Comparison of ENCODE assay signal across 21 cellular contexts in the genomic region with DNA sequence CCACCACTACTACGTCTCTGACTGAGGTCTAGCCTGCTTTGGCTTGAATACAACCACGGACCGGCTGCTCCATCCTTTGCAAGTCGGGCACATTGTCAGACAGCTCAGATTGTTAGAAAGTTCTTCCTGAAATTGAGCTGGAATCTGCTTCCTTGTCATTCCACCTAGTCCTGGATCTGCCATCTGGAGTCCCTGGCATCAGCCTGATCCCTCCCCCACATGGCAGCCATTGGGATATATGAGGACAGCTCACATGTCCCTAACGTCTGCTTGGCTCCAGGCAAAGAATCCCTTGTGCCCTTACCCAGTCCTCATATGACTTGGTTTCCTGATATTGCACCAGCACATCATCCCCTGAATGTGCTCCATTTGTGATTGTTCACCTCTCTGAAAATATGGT. TPM values are rescaled to one million over a fixed set of nuclear protein-coding genes. Genes with fewer than 3 reads are reported as not detected.
"Had no signal": no experiment of that assay in that cellular context is flagged by ENCODE, and none has a peak within 500 bp of the region (broad histone marks: within the 10 kb centered on the region; RNA-seq: fewer than 3 reads in every experiment).

No MANE protein-coding gene starts in this region.

- H3K4me3 Mint-ChIP-seq: nephron; stimulated activated naive B cell treated with anti-CD40 and anti-IgM and Interleukin-4, amounts not matched to agents 10 μg/mL and 1 μg/mL and 100 μg/mL, for 72 hours; stimulated activated naive CD8-positive, alpha-beta T cell treated with anti-CD3 and anti-CD28 coated beads, Interleukin-15, amount 100 ng/mL, for 72 hours had no signal

- H3K36me3 Mint-ChIP-seq: naive B cell; stimulated activated naive B cell treated with anti-CD40 and anti-IgM and Interleukin-4, amounts not matched to agents 10 μg/mL and 1 μg/mL and 100 μg/mL, for 72 hours had no signal

- ATAC-seq: esophagus mucosa; heart left ventricle; left colon; sciatic nerve; stimulated activated naive B cell treated with anti-CD40 and anti-IgM and Interleukin-4, amounts not matched to agents 10 μg/mL and 1 μg/mL and 100 μg/mL, for 72 hours; stimulated activated naive CD8-positive, alpha-beta T cell treated with anti-CD3 and anti-CD28 coated beads, Interleukin-15, amount 100 ng/mL, for 72 hours had no signal

- DNase-seq: effector memory CD4-positive, alpha-beta T cell; heart left ventricle; hippocampal formation; left colon; mesendoderm; naive B cell; spleen; stimulated activated CD4-positive, alpha-beta T cell treated with anti-CD3 and anti-CD28 coated beads, Interleukin-15, amount 100 ng/mL, for 24 hours; stimulated activated CD4-positive, alpha-beta T cell treated with anti-CD3 and anti-CD28 coated beads, Interleukin-1b, Interleukin-23, amount 100 ng/mL, for 48 hours; stimulated activated CD4-positive, alpha-beta T cell treated with anti-CD3 and anti-CD28 coated beads, Interleukin-4, amount 100 ng/mL, for 4 hours; stimulated activated naive B cell treated with anti-CD40 and anti-IgM and Interleukin-4, amounts not matched to agents 10 μg/mL and 1 μg/mL and 100 μg/mL, for 72 hours; stimulated activated naive CD8-positive, alpha-beta T cell treated with anti-CD3 and anti-CD28 coated beads, Interleukin-15, amount 100 ng/mL, for 72 hours; testis had no signal

- H3K27ac Mint-ChIP-seq: nephron; stimulated activated naive B cell treated with anti-CD40 and anti-IgM and Interleukin-4, amounts not matched to agents 10 μg/mL and 1 μg/mL and 100 μg/mL, for 72 hours; stimulated activated naive CD8-positive, alpha-beta T cell treated with anti-CD3 and anti-CD28 coated beads, Interleukin-15, amount 100 ng/mL, for 72 hours had no signal

- H3K4me1 Mint-ChIP-seq: nephron; stimulated activated naive B cell treated with anti-CD40 and anti-IgM and Interleukin-4, amounts not matched to agents 10 μg/mL and 1 μg/mL and 100 μg/mL, for 72 hours; stimulated activated naive CD8-positive, alpha-beta T cell treated with anti-CD3 and anti-CD28 coated beads, Interleukin-15, amount 100 ng/mL, for 72 hours had no signal

- H3K9me3 Mint-ChIP-seq: naive B cell; nephron; stimulated activated naive B cell treated with anti-CD40 and anti-IgM and Interleukin-4, amounts not matched to agents 10 μg/mL and 1 μg/mL and 100 μg/mL, for 72 hours; stimulated activated naive CD8-positive, alpha-beta T cell treated with anti-CD3 and anti-CD28 coated beads, Interleukin-15, amount 100 ng/mL, for 72 hours had no signal

RNA-seq across cellular contexts. Expression of a gene that starts 56.3 kb away (rescaled TPM):
- total RNA-seq: esophagus mucosa, fibroblast of lung, glomerular endothelial cell, kidney epithelial cell, lung microvascular endothelial cell, pulmonary artery endothelial cell had no signal
